12 cellular contexts compared by ENCODE assay signal in genomic region chr2:54429811-54430600, GRCh38. TPM values are rescaled to one million over a fixed set of nuclear protein-coding genes. Genes with fewer than 3 reads are reported as not detected.
DNase-seq lines count a peak whose midpoint lies in the region; ATAC-seq and TF ChIP-seq lines count a peak whose summit lies in the region.
"Had no signal": no experiment of that assay in that cellular context is flagged by ENCODE, and none has a peak within 500 bp of the region (broad histone marks: within the 10 kb centered on the region; RNA-seq: fewer than 3 reads in every experiment).

No MANE protein-coding gene starts in this region.

- no peaks in the 10 kb centered on the region for H3K79me1 ChIP-seq in mesenchymal stem cell (replicated peaks; ENCODE audit: low read length, poor library complexity, severe bottlenecking)

- H3K27me3 Mint-ChIP-seq in activated naive CD4-positive, alpha-beta T cell treated with anti-CD3 and anti-CD28 coated beads for 36 hours (ENCODE audit: low read depth): no peaks in the 10 kb centered on the region
- H3K27me3 Mint-ChIP-seq in dendritic cell treated with granulocyte-macrophage colony-stimulating factor and Interleukin-4, amounts not matched to agents 40 ng/mL and 50 ng/mL, for 4 days: no peaks in the 10 kb centered on the region
- H3K27me3 Mint-ChIP-seq: activated naive CD8-positive, alpha-beta T cell had no signal

- H3K27ac Mint-ChIP-seq in activated naive CD4-positive, alpha-beta T cell treated with anti-CD3 and anti-CD28 coated beads for 36 hours: no peak overlapping the region
- H3K27ac Mint-ChIP-seq in dendritic cell treated with granulocyte-macrophage colony-stimulating factor and Interleukin-4, amounts not matched to agents 40 ng/mL and 50 ng/mL, for 4 days: peak overlapping the region; percentile 12
- H3K27ac Mint-ChIP-seq: activated naive CD8-positive, alpha-beta T cell had no signal

- H3K4ac ChIP-seq in mesenchymal stem cell (ENCODE audit: low read depth in 1 of 2, low read length in 2 of 2): no peak overlapping the region

- WGBS in mesenchymal stem cell: 81% methylated on average over 12 of the region's 13 CpGs

- CTCF ChIA-PET in activated naive CD4-positive, alpha-beta T cell treated with anti-CD3 and anti-CD28 coated beads for 36 hours (lab: Charles Lee): no interaction called here

- H3K36me3 ChIP-seq in mesenchymal stem cell (ENCODE audit: control insufficient read depth in 1 of 2, insufficient read depth in 2 of 2, low read depth in 1 of 2, low read length in 2 of 2) (no peaks in the 10 kb centered on the region), upper lobe of right lung (no peaks in the 10 kb centered on the region)
- H3K36me3 ChIP-seq: WERI-Rb-1 had no signal

- no peak overlapping the region for H3K23ac ChIP-seq in mesenchymal stem cell (ENCODE audit: low read length in 2 of 2)

- H3K4me2 ChIP-seq in mesenchymal stem cell (ENCODE audit: low read length, poor library complexity, severe bottlenecking): no peak overlapping the region

- H3K9me3 ChIP-seq in mesenchymal stem cell (ENCODE audit: control insufficient read depth, low read length) (no peaks in the 10 kb centered on the region), upper lobe of right lung (no peaks in the 10 kb centered on the region)

- no peak overlapping the region for H2BK15ac ChIP-seq in mesenchymal stem cell (ENCODE audit: low read depth, poor library complexity, severe bottlenecking)

- no peaks in the 10 kb centered on the region for H3K36me3 Mint-ChIP-seq in activated naive CD4-positive, alpha-beta T cell treated with anti-CD3 and anti-CD28 coated beads for 36 hours (ENCODE audit: low read depth)
- H3K36me3 Mint-ChIP-seq in dendritic cell treated with granulocyte-macrophage colony-stimulating factor and Interleukin-4, amounts not matched to agents 40 ng/mL and 50 ng/mL, for 4 days (ENCODE audit: low read depth): no peaks in the 10 kb centered on the region
- H3K36me3 Mint-ChIP-seq: activated naive CD8-positive, alpha-beta T cell had no signal

- intact Hi-C loops in activated naive CD4-positive, alpha-beta T cell treated with anti-CD3 and anti-CD28 coated beads for 36 hours (cut with micrococcal nuclease): no loop called here
- intact Hi-C loops in dendritic cell treated with granulocyte-macrophage colony-stimulating factor and Interleukin-4, amounts not matched to agents 40 ng/mL and 50 ng/mL, for 4 days (cut with micrococcal nuclease): no loop called here
- intact Hi-C loops in upper lobe of right lung (cut with DNase I): no loop called here

- no peak overlapping the region for H4K8ac ChIP-seq in mesenchymal stem cell (ENCODE audit: low read length)

- no peak overlapping the region for H4K91ac ChIP-seq in mesenchymal stem cell (ENCODE audit: low read length)

- H3K18ac ChIP-seq in mesenchymal stem cell (ENCODE audit: low read depth in 1 of 2, low read length in 2 of 2): peak overlapping the region; percentile 15 to 18

- no peak overlapping the region for H3K9ac ChIP-seq in mesenchymal stem cell (ENCODE audit: low read length)

- H3K27me3 ChIP-seq in mesenchymal stem cell (ENCODE audit: control insufficient read depth in 1 of 2, insufficient read depth in 1 of 2, low read length in 2 of 2): no peaks in the 10 kb centered on the region
- H3K27me3 ChIP-seq in upper lobe of right lung: no peaks in the 10 kb centered on the region

- ATAC-seq in upper lobe of right lung (peak; percentile 23), HG03196 (IDR thresholded peaks at IDR 0.05; ENCODE audit: unreplicated experiment) (no peak), GM19351 (IDR thresholded peaks at IDR 0.05; ENCODE audit: unreplicated experiment) (no peak)

- no peaks in the 10 kb centered on the region for H3K9me3 Mint-ChIP-seq in activated naive CD4-positive, alpha-beta T cell treated with anti-CD3 and anti-CD28 coated beads for 36 hours
- H3K9me3 Mint-ChIP-seq in dendritic cell treated with granulocyte-macrophage colony-stimulating factor and Interleukin-4, amounts not matched to agents 40 ng/mL and 50 ng/mL, for 4 days: no peaks in the 10 kb centered on the region

- H2BK120ac ChIP-seq in mesenchymal stem cell (ENCODE audit: low read depth, low read length): no peak overlapping the region

- no peak overlapping the region for H3K4me3 ChIP-seq in mesenchymal stem cell (ENCODE audit: insufficient read depth in 1 of 2, low read depth in 1 of 2, low read length in 2 of 2)
- H3K4me3 ChIP-seq in upper lobe of right lung: no peak overlapping the region

- H2AK5ac ChIP-seq in mesenchymal stem cell (ENCODE audit: low read length, severe bottlenecking): no peak overlapping the region

- H3K4me1 Mint-ChIP-seq in activated naive CD4-positive, alpha-beta T cell treated with anti-CD3 and anti-CD28 coated beads for 36 hours (ENCODE audit: low read depth): peaks cover 7% of the 10 kb centered on the region
- H3K4me1 Mint-ChIP-seq in dendritic cell treated with granulocyte-macrophage colony-stimulating factor and Interleukin-4, amounts not matched to agents 40 ng/mL and 50 ng/mL, for 4 days (ENCODE audit: low read depth): peaks cover 9% of the 10 kb centered on the region

- DNase-seq in activated naive CD4-positive, alpha-beta T cell treated with anti-CD3 and anti-CD28 coated beads for 36 hours: peak; percentile 25
- no peak for DNase-seq in activated naive CD4-positive, alpha-beta T cell treated with anti-CD3 and anti-CD28 coated beads, Interleukin-2, amount 50 U/mL, for 16 hours
- DNase-seq in mesenchymal stem cell (no peak), upper lobe of right lung (no peak), globus pallidus (ENCODE audit: low spot score) (no peak)
- DNase-seq: kidney glomerular epithelial cell, NCI-H1436, WERI-Rb-1 had no signal

- H3K14ac ChIP-seq in mesenchymal stem cell (ENCODE audit: low read length in 2 of 2): no peak overlapping the region

- H3K4me1 ChIP-seq in mesenchymal stem cell (ENCODE audit: control insufficient read depth, insufficient read depth, low read depth, low read length): no peaks in the 10 kb centered on the region
- peaks cover 58% of the 10 kb centered on the region for H3K4me1 ChIP-seq in upper lobe of right lung

- no peak overlapping the region for H3K4me3 Mint-ChIP-seq in activated naive CD4-positive, alpha-beta T cell treated with anti-CD3 and anti-CD28 coated beads for 36 hours
- no peak overlapping the region for H3K4me3 Mint-ChIP-seq in dendritic cell treated with granulocyte-macrophage colony-stimulating factor and Interleukin-4, amounts not matched to agents 40 ng/mL and 50 ng/mL, for 4 days
- H3K4me3 Mint-ChIP-seq: activated naive CD8-positive, alpha-beta T cell had no signal

- H2AFZ ChIP-seq in mesenchymal stem cell (ENCODE audit: low read depth, low read length): peak overlapping the region; percentile 43

- H2BK12ac ChIP-seq in mesenchymal stem cell (ENCODE audit: low read length in 2 of 2): peak overlapping the region in 1 of 2 experiments; percentile 7

- H3K27ac ChIP-seq in mesenchymal stem cell (ENCODE audit: low read length, poor library complexity, severe bottlenecking) (no peak overlapping the region), upper lobe of right lung (peak overlapping the region; percentile 92)
- H3K27ac ChIP-seq: WERI-Rb-1 had no signal

- TF ChIP-seq CTCF in upper lobe of right lung (IDR thresholded peaks at IDR 0.05): no peak

- H2BK5ac ChIP-seq in mesenchymal stem cell (ENCODE audit: low read depth, low read length, poor library complexity, severe bottlenecking): no peak overlapping the region

RNA-seq across cellular contexts. Expression of gene SPTBN1, which starts 26.1 kb away (rescaled TPM):
- 100 to 1,000 TPM; 103 to 107 TPM for total RNA-seq in activated naive CD4-positive, alpha-beta T cell treated with anti-CD3 and anti-CD28 coated beads for 36 hours
- 97.4 TPM for polyA plus RNA-seq in mesenchymal stem cell (2013, experiment 1 of 2)
- 89.2 TPM for polyA plus RNA-seq in mesenchymal stem cell (2013, experiment 2 of 2)
- 813 TPM for total RNA-seq in upper lobe of right lung
